8 cellular contexts compared by ENCODE assay signal in genomic region chr4:123599920-123600394, GRCh38.
A peak's percentile ranks its signal among the peaks of the same experiment; 100 is the strongest.
DNase-seq lines count a peak whose midpoint lies in the region; ATAC-seq and TF ChIP-seq lines count a peak whose summit lies in the region.

No MANE protein-coding gene starts in this region.

- no peak overlapping the region for H3K4me3 ChIP-seq in GM06990 (replicated peaks; ENCODE audit: low read depth, low read length)
- peak overlapping the region; percentile 27 for H3K4me3 ChIP-seq in Jurkat, Clone E6-1 (ENCODE audit: low read length)
- peak overlapping the region in 1 of 2 donors; percentile 28 for H3K4me3 ChIP-seq in duodenal mucosa (ENCODE audit: low read depth in 1 of 2, low read length in 2 of 2)

- H3K27me3 Mint-ChIP-seq in memory B cell, result no peaks in the 10 kb centered on the region

- no peaks in the 10 kb centered on the region for H3K36me3 ChIP-seq in GM06990 (ENCODE audit: control insufficient read depth, insufficient read depth, low read length)
- no peaks in the 10 kb centered on the region for H3K36me3 ChIP-seq in duodenal mucosa (ENCODE audit: control insufficient read depth in 1 of 2, insufficient read depth in 2 of 2, low read length in 2 of 2)

- H3K9me3 ChIP-seq in duodenal mucosa (ENCODE audit: control insufficient read depth in 1 of 2, low read length in 2 of 2), result no peaks in the 10 kb centered on the region

- H3K27ac ChIP-seq in duodenal mucosa (ENCODE audit: low read depth, low read length), result peak overlapping the region; percentile 26

- no peak overlapping the region for H3K27ac Mint-ChIP-seq in memory B cell

- H3K4me1 Mint-ChIP-seq in memory B cell, result peaks cover 11% of the 10 kb centered on the region

- ATAC-seq in GM21576 (IDR thresholded peaks at IDR 0.05; ENCODE audit: unreplicated experiment) (peak; percentile 100), memory B cell (ENCODE audit: low read depth) (peak; percentile 98)
- peak; percentile 93 for ATAC-seq in stimulated activated naive CD8-positive, alpha-beta T cell treated with anti-CD3 and anti-CD28 coated beads, Interleukin-15, Interleukin-2, amounts not matched to agents 100 U/mL and 50 U/mL, for 24 hours

- H3K4me1 ChIP-seq in duodenal mucosa (ENCODE audit: control insufficient read depth in 1 of 2, insufficient read depth in 2 of 2, low read length in 2 of 2), result peaks cover 46 to 47% of the 10 kb centered on the region in 2 donors

- no peaks in the 10 kb centered on the region for H3K36me3 Mint-ChIP-seq in memory B cell

- no peaks in the 10 kb centered on the region for H3K27me3 ChIP-seq in GM06990 (replicated peaks; ENCODE audit: control insufficient read depth, insufficient read depth, low read length)
- H3K27me3 ChIP-seq in duodenal mucosa (ENCODE audit: control insufficient read depth in 1 of 2, insufficient read depth in 2 of 2, low read length in 2 of 2), result no peaks in the 10 kb centered on the region

- H3K9me3 Mint-ChIP-seq in memory B cell, result no peaks in the 10 kb centered on the region

- H3K4me3 Mint-ChIP-seq in memory B cell, result peak overlapping the region; percentile 15

- DNase-seq in GM06990 (ENCODE audit: extremely low read depth, insufficient read length) (peak; percentile 77), memory B cell (ENCODE audit: low spot score in 2 of 2) (peak; percentile 24 to 37), DMS 273 treated with DMSO at 0.1 percent for 48 hours (lab: John Stamatoyannopoulos, UW) (no peak)
- DNase-seq in Jurkat, Clone E6-1 (ENCODE audit: low read depth, low spot score), result peak; percentile 98
- peak; percentile 20 to 36 for DNase-seq in activated CD4-positive, alpha-beta T cell treated with anti-CD3 and anti-CD28 coated beads for 4 hours
- peak; percentile 53 for DNase-seq in stimulated activated naive CD8-positive, alpha-beta T cell treated with anti-CD3 and anti-CD28 coated beads, Interleukin-15, Interleukin-2, amounts not matched to agents 100 U/mL and 50 U/mL, for 24 hours

- TF ChIP-seq CTCF in GM06990 (IDR thresholded peaks at IDR 0.05; ENCODE audit: insufficient read depth, low read length, poor library complexity, severe bottlenecking), result no peak

- no peak overlapping the region for H3K9ac ChIP-seq in duodenal mucosa (ENCODE audit: low read depth in 1 of 2, low read length in 2 of 2)
